Comparison of ENCODE assay signal across 10 cellular contexts in the genomic region with DNA sequence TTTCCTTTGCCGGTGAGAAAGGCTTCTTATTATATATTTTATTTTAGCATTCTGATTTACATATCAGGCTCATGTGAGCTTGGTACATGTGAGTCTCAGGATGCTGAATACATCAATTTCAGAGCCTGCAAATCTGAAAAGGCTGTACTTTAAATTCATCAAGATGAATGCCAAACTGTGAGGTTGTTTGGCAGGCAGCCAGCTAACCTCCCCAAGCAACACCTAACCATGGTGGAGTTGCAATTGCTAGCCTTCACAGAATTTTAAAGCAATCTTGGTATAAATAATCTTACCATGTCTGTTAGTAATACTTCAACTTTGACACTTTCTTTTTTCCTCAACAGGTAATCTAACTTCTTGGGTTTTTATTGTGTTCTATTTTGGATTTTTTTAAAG.
DNase-seq lines count a peak whose midpoint lies in the region; ATAC-seq, FAIRE-seq and TF ChIP-seq lines count a peak whose summit lies in the region.
"Had no signal": no experiment of that assay in that cellular context is flagged by ENCODE, and none has a peak within 500 bp of the region (broad histone marks: within the 10 kb centered on the region; RNA-seq: fewer than 3 reads in every experiment).

No MANE protein-coding gene starts in this region.

- no peaks in the 10 kb centered on the region for H3K36me3 ChIP-seq in astrocyte (ENCODE audit: insufficient read depth, low read length)
- H3K36me3 ChIP-seq in naive thymus-derived CD4-positive, alpha-beta T cell (ENCODE audit: control insufficient read depth in 2 of 3, insufficient read depth in 3 of 3, low read length in 3 of 3): no peaks in the 10 kb centered on the region

- intact Hi-C loops in naive thymus-derived CD4-positive, alpha-beta T cell (cut with micrococcal nuclease): no loop called here

- no peaks in the 10 kb centered on the region for H3K79me2 ChIP-seq in astrocyte (ENCODE audit: insufficient read depth, low read length)

- H3K4me1 ChIP-seq in astrocyte (ENCODE audit: insufficient read depth, low read length): peaks cover 7% of the 10 kb centered on the region
- no peaks in the 10 kb centered on the region for H3K4me1 ChIP-seq in naive thymus-derived CD4-positive, alpha-beta T cell (ENCODE audit: control insufficient read depth in 2 of 2, insufficient read depth in 2 of 2, low read length in 2 of 2)

- POLR2A ChIA-PET in naive thymus-derived CD4-positive, alpha-beta T cell (lab: Charles Lee): no interaction called here

- peak overlapping the region; percentile 28 for H3K9ac ChIP-seq in astrocyte (ENCODE audit: low read length)

- peak overlapping the region; percentile 71 for H3K27ac ChIP-seq in astrocyte (ENCODE audit: low read depth, low read length)
- H3K27ac ChIP-seq in naive thymus-derived CD4-positive, alpha-beta T cell (ENCODE audit: low read depth, low read length): no peak overlapping the region

- H3K27ac Mint-ChIP-seq in astrocyte (ENCODE audit: unreplicated experiment) (no peak overlapping the region), endothelial cell (ENCODE audit: unreplicated experiment) (no peak overlapping the region)
- H3K27ac Mint-ChIP-seq in naive thymus-derived CD4-positive, alpha-beta T cell: no peak overlapping the region
- H3K27ac Mint-ChIP-seq: dendritic cell treated with granulocyte-macrophage colony-stimulating factor and Interleukin-4, amounts not matched to agents 40 ng/mL and 50 ng/mL, for 4 days; T-cell had no signal

- no peak overlapping the region for H3K4me3 ChIP-seq in astrocyte (ENCODE audit: insufficient read depth, low read depth, low read length)
- H3K4me3 ChIP-seq in naive thymus-derived CD4-positive, alpha-beta T cell (ENCODE audit: low read length): no peak overlapping the region

- H3K9me3 ChIP-seq in astrocyte (ENCODE audit: insufficient read depth, low read depth, low read length): no peaks in the 10 kb centered on the region
- H3K9me3 ChIP-seq in naive thymus-derived CD4-positive, alpha-beta T cell (ENCODE audit: control insufficient read depth in 2 of 3, low read length in 3 of 3): no peaks in the 10 kb centered on the region

- CTCF ChIA-PET in naive thymus-derived CD4-positive, alpha-beta T cell (lab: Charles Lee): interaction anchor here (0.8 kb wide), 1 partner anchor 39 kb away, joined by 5 read pairs; no protein-coding TSS in a partner anchor

- no peaks in the 10 kb centered on the region for H3K9me3 Mint-ChIP-seq in astrocyte (ENCODE audit: unreplicated experiment)
- H3K9me3 Mint-ChIP-seq in endothelial cell (ENCODE audit: unreplicated experiment): no peaks in the 10 kb centered on the region
- H3K9me3 Mint-ChIP-seq in naive thymus-derived CD4-positive, alpha-beta T cell: peaks cover 0 to 4% (median 0%) of the 10 kb centered on the region in 11 donors
- H3K9me3 Mint-ChIP-seq: T-cell had no signal

- ATAC-seq in GM18502 (IDR thresholded peaks at IDR 0.05; ENCODE audit: poor library complexity, unreplicated experiment) (peak; percentile 30), GM21390 (IDR thresholded peaks at IDR 0.05; ENCODE audit: unreplicated experiment) (peak; percentile 28), HG03439 (IDR thresholded peaks at IDR 0.05; ENCODE audit: unreplicated experiment) (peak; percentile 19)
- no peak for ATAC-seq in naive thymus-derived CD4-positive, alpha-beta T cell
- ATAC-seq: T-cell had no signal

- H3K36me3 Mint-ChIP-seq in astrocyte (ENCODE audit: low read depth, unreplicated experiment): no peaks in the 10 kb centered on the region
- no peaks in the 10 kb centered on the region for H3K36me3 Mint-ChIP-seq in endothelial cell (ENCODE audit: low read depth, unreplicated experiment)
- H3K36me3 Mint-ChIP-seq in naive thymus-derived CD4-positive, alpha-beta T cell: no peaks in the 10 kb centered on the region
- H3K36me3 Mint-ChIP-seq: T-cell had no signal

- peak; percentile 65 for FAIRE-seq in astrocyte (lab: Jason Lieb, UNC)

- H3K4me2 ChIP-seq in astrocyte (ENCODE audit: low read length): peak overlapping the region; percentile 20

- H4K20me1 ChIP-seq in astrocyte (ENCODE audit: insufficient read depth, low read length): no peaks in the 10 kb centered on the region

- peaks cover 9% of the 10 kb centered on the region for H3K4me1 Mint-ChIP-seq in astrocyte (ENCODE audit: low read depth, unreplicated experiment)
- H3K4me1 Mint-ChIP-seq in endothelial cell (ENCODE audit: unreplicated experiment): peaks cover 11% of the 10 kb centered on the region
- no peaks in the 10 kb centered on the region for H3K4me1 Mint-ChIP-seq in naive thymus-derived CD4-positive, alpha-beta T cell
- H3K4me1 Mint-ChIP-seq: T-cell had no signal

- no peak for TF ChIP-seq CTCF in astrocyte (IDR thresholded peaks at IDR 0.05; ENCODE audit: insufficient read depth, low read depth, low read length)
- no peak for TF ChIP-seq CTCF in endothelial cell (IDR thresholded peaks at IDR 0.05; ENCODE audit: unreplicated experiment)

- DNase-seq in astrocyte (ENCODE audit: low read depth) (no peak), endothelial cell (ENCODE audit: low spot score) (no peak), NK-92 (lab: John Stamatoyannopoulos, UW; ENCODE audit: unreplicated experiment) (no peak), GM19238 (ENCODE audit: insufficient read length, low spot score) (no peak)
- no peak for DNase-seq in naive thymus-derived CD4-positive, alpha-beta T cell
- DNase-seq: T-cell had no signal

- H3K27me3 Mint-ChIP-seq in astrocyte (ENCODE audit: low read depth, unreplicated experiment) (no peaks in the 10 kb centered on the region), endothelial cell (ENCODE audit: unreplicated experiment) (peaks cover 3% of the 10 kb centered on the region)
- H3K27me3 Mint-ChIP-seq in naive thymus-derived CD4-positive, alpha-beta T cell: peaks cover 2 to 28% (median 18%) of the 10 kb centered on the region in 5 donors
- H3K27me3 Mint-ChIP-seq: dendritic cell treated with granulocyte-macrophage colony-stimulating factor and Interleukin-4, amounts not matched to agents 40 ng/mL and 50 ng/mL, for 4 days had no signal

- H3K27me3 ChIP-seq in astrocyte (ENCODE audit: insufficient read depth, low read length): no peaks in the 10 kb centered on the region
- no peaks in the 10 kb centered on the region for H3K27me3 ChIP-seq in naive thymus-derived CD4-positive, alpha-beta T cell (ENCODE audit: control insufficient read depth in 2 of 2, insufficient read depth in 2 of 2, low read length in 2 of 2)

- H3K4me3 Mint-ChIP-seq in astrocyte (ENCODE audit: unreplicated experiment): no peak overlapping the region
- no peak overlapping the region for H3K4me3 Mint-ChIP-seq in endothelial cell (ENCODE audit: unreplicated experiment)
- no peak overlapping the region for H3K4me3 Mint-ChIP-seq in naive thymus-derived CD4-positive, alpha-beta T cell
- H3K4me3 Mint-ChIP-seq: dendritic cell treated with granulocyte-macrophage colony-stimulating factor and Interleukin-4, amounts not matched to agents 40 ng/mL and 50 ng/mL, for 4 days; T-cell had no signal

- no peak overlapping the region for H2AFZ ChIP-seq in astrocyte (ENCODE audit: low read depth, low read length)
